ENCODE assay signal across 8 cellular contexts in genomic region chr21:38913120-38913975, GRCh38.
DNase-seq lines count a peak whose midpoint lies in the region; ATAC-seq and TF ChIP-seq lines count a peak whose summit lies in the region.

No MANE protein-coding gene starts in this region.

- peak in 2 of 3 donors; percentile 51 to 66 for TF ChIP-seq POLR2A in body of pancreas (IDR thresholded peaks at IDR 0.05)
- TF ChIP-seq POLR2A in spleen (IDR thresholded peaks at IDR 0.05), result no peak

- peaks cover 26% of the 10 kb centered on the region for H3K4me1 ChIP-seq in BLaER1
- peaks cover 59% of the 10 kb centered on the region for H3K4me1 ChIP-seq in body of pancreas
- peaks cover 0 to 36% (median 10%) of the 10 kb centered on the region in 6 donors for H3K4me1 ChIP-seq in spleen
- no peaks in the 10 kb centered on the region for H3K4me1 ChIP-seq in CD4-positive, alpha-beta memory T cell (ENCODE audit: insufficient read depth, low read length)

- H3K36me3 ChIP-seq in BLaER1 (no peaks in the 10 kb centered on the region), body of pancreas (replicated peaks in 1 of 2; ENCODE audit: insufficient read depth in 1 of 2, low read depth in 2 of 2) (no peaks in the 10 kb centered on the region), spleen (no peaks in the 10 kb centered on the region)
- H3K36me3 ChIP-seq in CD4-positive, alpha-beta memory T cell (ENCODE audit: insufficient read depth, low read length), result no peaks in the 10 kb centered on the region

- peak; percentile 88 for ATAC-seq in body of pancreas

- DNase-seq in NAMALWA (ENCODE audit: low spot score) (peak; percentile 14), body of pancreas (peak; percentile 86 to 92 (median 90)), iPS-NIHi11 (ENCODE audit: low spot score) (peak; percentile 88), spleen (peak; percentile 85), GF-D8 (lab: John Stamatoyannopoulos, UW) (no peak)
- no peak for DNase-seq in CD4-positive, alpha-beta memory T cell
- no peak for DNase-seq in stimulated activated CD4-positive, alpha-beta T cell treated with anti-CD3 and anti-CD28 coated beads, Interleukin-2, amount 100 ng/mL, for 24 hours

- POLR2A ChIA-PET in CD4-positive, alpha-beta memory T cell (lab: Charles Lee; ENCODE audit: partially characterized antibody), result no interaction called here

- TF ChIP-seq CTCF in body of pancreas (IDR thresholded peaks at IDR 0.05), result no peak
- no peak for TF ChIP-seq CTCF in spleen (IDR thresholded peaks at IDR 0.05 in 8 of 11, conservative IDR thresholded peaks at IDR 0.05 in 3 of 11)

- H3K27me3 Mint-ChIP-seq in CD4-positive, alpha-beta memory T cell, result peaks cover 1 to 15% of the 10 kb centered on the region in 2 donors

- 0 out of 2 replicates have a peak overlapping the region, but pooled peaks have one; percentile 22 for H3K4me3 ChIP-seq in BLaER1
- no peak overlapping the region for H3K4me3 ChIP-seq in body of pancreas
- no peak overlapping the region for H3K4me3 ChIP-seq in spleen
- H3K4me3 ChIP-seq in CD4-positive, alpha-beta memory T cell (ENCODE audit: low read length in 2 of 2), result no peak overlapping the region

- CTCF ChIA-PET in CD4-positive, alpha-beta memory T cell (lab: Charles Lee; ENCODE audit: partially characterized antibody), result no interaction called here

- no peaks in the 10 kb centered on the region for H3K9me3 ChIP-seq in BLaER1
- H3K9me3 ChIP-seq in body of pancreas, result no peaks in the 10 kb centered on the region
- H3K9me3 ChIP-seq in spleen, result no peaks in the 10 kb centered on the region
- H3K9me3 ChIP-seq in CD4-positive, alpha-beta memory T cell (ENCODE audit: control insufficient read depth in 1 of 2, low read length in 2 of 2), result no peaks in the 10 kb centered on the region

- H3K36me3 Mint-ChIP-seq in CD4-positive, alpha-beta memory T cell, result no peaks in the 10 kb centered on the region

- H4K20me1 ChIP-seq in BLaER1, result no peaks in the 10 kb centered on the region

- H3K4me2 ChIP-seq in BLaER1, result peak overlapping the region; percentile 72

- no peak overlapping the region for H3K9ac ChIP-seq in BLaER1

- H3K27me3 ChIP-seq in BLaER1 (no peaks in the 10 kb centered on the region), body of pancreas (no peaks in the 10 kb centered on the region), spleen (replicated peaks in 1 of 7) (peaks cover 0 to 5% (median 0%) of the 10 kb centered on the region in 7 donors)
- no peaks in the 10 kb centered on the region for H3K27me3 ChIP-seq in CD4-positive, alpha-beta memory T cell (ENCODE audit: insufficient read depth, low read length)

- peaks cover 0 to 3% (median 0%) of the 10 kb centered on the region in 8 donors for H3K9me3 Mint-ChIP-seq in CD4-positive, alpha-beta memory T cell

- H3K27ac ChIP-seq in BLaER1 (0 out of 2 replicates have a peak overlapping the region, but pooled peaks have one; percentile 35), body of pancreas (peak overlapping the region; percentile 63 to 80 (median 78)), spleen (peak overlapping the region; percentile 19 to 77 (median 63))
- no peak overlapping the region for H3K27ac ChIP-seq in CD4-positive, alpha-beta memory T cell (ENCODE audit: low read depth, low read length)

- intact Hi-C loops in body of pancreas (cut with DNase I), result no loop called here
- intact Hi-C loops in spleen (cut with DNase I; ENCODE audit: low total_unique reads), result no loop called here
- intact Hi-C loops in CD4-positive, alpha-beta memory T cell (cut with micrococcal nuclease), result no loop called here

- no peak overlapping the region for H3K4me3 Mint-ChIP-seq in CD4-positive, alpha-beta memory T cell

- WGBS in body of pancreas, 2 donors, result 9 to 11% methylated on average over 32 of the region's 32 CpGs
- WGBS in spleen, 5 donors, result 51 to 64% (median 55%) methylated on average over 32 of the region's 32 CpGs

- H3K27ac Mint-ChIP-seq in CD4-positive, alpha-beta memory T cell, result no peak overlapping the region

- no peaks in the 10 kb centered on the region for H3K4me1 Mint-ChIP-seq in CD4-positive, alpha-beta memory T cell

Comparison
In these comparisons a context has a peak if more than half of its experiments do, and no peak if none do; other contexts are left out.
1. DNase-seq: peak in NAMALWA (single experiment), body of pancreas (4 of 4), iPS-NIHi11 (single experiment) and spleen (single experiment); none in GF-D8 (single experiment), CD4-positive, alpha-beta memory T cell (0 of 5) and stimulated activated CD4-positive, alpha-beta T cell treated with anti-CD3 and anti-CD28 coated beads, Interleukin-2, amount 100 ng/mL, for 24 hours (0 of 2).
2. POLR2A ChIP-seq: peak in body of pancreas (2 of 3); none in spleen (0 of 3).